In the genomic region with DNA sequence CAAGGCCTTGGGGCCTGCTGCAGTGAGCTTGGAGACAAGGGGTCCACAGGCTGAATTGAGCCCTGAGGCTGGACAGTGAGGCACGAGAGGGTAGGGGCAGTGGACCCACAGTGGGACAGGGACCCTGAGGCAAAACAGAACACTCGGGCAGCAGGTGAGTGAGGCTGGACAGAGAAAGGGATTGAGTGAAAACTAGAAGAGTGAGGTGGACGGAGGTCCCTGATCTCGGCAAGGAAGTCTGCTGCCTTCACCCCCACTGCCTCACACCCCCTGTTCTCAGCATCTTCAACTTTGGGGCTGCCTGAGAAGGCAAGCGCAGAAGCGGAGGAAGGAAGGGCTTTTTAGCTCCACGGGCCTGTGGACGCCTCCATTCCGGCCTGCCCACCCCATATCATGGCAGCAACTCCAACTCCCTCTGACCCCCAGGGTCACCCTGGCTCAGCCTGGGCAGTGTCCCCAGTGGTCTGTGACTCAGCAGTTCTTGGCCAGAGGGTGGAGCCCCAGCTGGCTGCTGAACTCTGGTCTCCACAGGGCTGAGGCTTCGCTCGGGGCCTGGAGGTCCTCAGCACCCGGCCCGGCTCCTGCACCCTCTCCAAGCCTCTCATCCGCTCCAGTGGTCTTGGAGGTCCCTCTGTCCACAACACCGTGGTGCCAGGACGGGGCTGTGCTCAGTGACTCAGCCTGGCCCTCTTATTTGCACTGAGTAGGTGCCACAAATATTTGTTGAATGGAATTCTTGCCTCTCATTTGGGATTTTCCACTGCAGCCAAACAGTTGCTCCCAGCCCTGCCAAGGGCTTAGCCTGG, we compare ENCODE assay signal across 8 cellular contexts.
DNase-seq lines count a peak whose midpoint lies in the region; TF ChIP-seq lines count a peak whose summit lies in the region.

No MANE protein-coding gene starts in this region.

- TF ChIP-seq POLR2A in erythroblast (IDR thresholded peaks at IDR 0.05; ENCODE audit: low read length), result no peak

- peaks cover 13 to 28% (median 14%) of the 10 kb centered on the region in 3 donors for H3K4me1 Mint-ChIP-seq in CD8-positive, alpha-beta memory T cell

- no peaks in the 10 kb centered on the region for H3K9me3 Mint-ChIP-seq in CD8-positive, alpha-beta memory T cell

- peak overlapping the region; percentile 45 for H3K9ac ChIP-seq in NT2/D1 (ENCODE audit: insufficient read length, low read depth)

- POLR2A ChIA-PET in CD8-positive, alpha-beta memory T cell (lab: Charles Lee), result no interaction called here

- H3K4me3 ChIP-seq in CD8-positive, alpha-beta memory T cell (ENCODE audit: low read length), result no peak overlapping the region
- no peak overlapping the region for H3K4me3 ChIP-seq in NT2/D1 (ENCODE audit: insufficient read length, low read depth)
- no peak overlapping the region for H3K4me3 ChIP-seq in neutrophil (ENCODE audit: low read depth in 1 of 2, low read length in 1 of 2)

- H3K4me3 Mint-ChIP-seq in CD8-positive, alpha-beta memory T cell, result no peak overlapping the region

- no peak for TF ChIP-seq CTCF in neutrophil (IDR thresholded peaks at IDR 0.05)

- peaks cover 0 to 1% of the 10 kb centered on the region in 2 donors for H3K27me3 Mint-ChIP-seq in CD8-positive, alpha-beta memory T cell

- CTCF ChIA-PET in CD8-positive, alpha-beta memory T cell (lab: Charles Lee), result no interaction called here

- peak overlapping the region in 6 of 8 donors; percentile 17 to 93 (median 33) for H3K27ac Mint-ChIP-seq in CD8-positive, alpha-beta memory T cell

- no peaks in the 10 kb centered on the region for H3K27me3 ChIP-seq in CD8-positive, alpha-beta memory T cell (ENCODE audit: insufficient read depth, low read length, poor library complexity, severe bottlenecking)
- H3K27me3 ChIP-seq in NT2/D1 (ENCODE audit: insufficient read depth, insufficient read length) (no peaks in the 10 kb centered on the region), neutrophil (no peaks in the 10 kb centered on the region)

- no peaks in the 10 kb centered on the region for H3K36me3 Mint-ChIP-seq in CD8-positive, alpha-beta memory T cell

- peak overlapping the region; percentile 64 for H3K27ac ChIP-seq in CD8-positive, alpha-beta memory T cell (ENCODE audit: low read depth, low read length)
- H3K27ac ChIP-seq in neutrophil, result peak overlapping the region; percentile 92

- H3K36me3 ChIP-seq in CD8-positive, alpha-beta memory T cell (ENCODE audit: insufficient read depth, low read length), result no peaks in the 10 kb centered on the region
- no peaks in the 10 kb centered on the region for H3K36me3 ChIP-seq in NT2/D1 (ENCODE audit: insufficient read depth, insufficient read length, low read length)
- no peaks in the 10 kb centered on the region for H3K36me3 ChIP-seq in neutrophil

- no peak for DNase-seq in CD8-positive, alpha-beta memory T cell
- DNase-seq in NT2/D1 (ENCODE audit: low read depth, low spot score) (no peak), erythroblast (lab: John Stamatoyannopoulos, UW) (peak; percentile 62 to 64), Ammon's horn (ENCODE audit: low spot score) (no peak), NCI-H1417 (lab: John Stamatoyannopoulos, UW) (no peak), Kasumi-1 (lab: John Stamatoyannopoulos, UW) (no peak), NCI-H146 (lab: John Stamatoyannopoulos, UW) (no peak)

- H3K4me1 ChIP-seq in CD8-positive, alpha-beta memory T cell (ENCODE audit: insufficient read depth, low read length), result peaks cover 33% of the 10 kb centered on the region
- H3K4me1 ChIP-seq in NT2/D1 (ENCODE audit: insufficient read depth, insufficient read length) (peaks cover 13% of the 10 kb centered on the region), neutrophil (ENCODE audit: control insufficient read depth in 1 of 2, insufficient read depth in 1 of 2, low read depth in 1 of 2, low read length in 1 of 2) (peaks cover 91% of the 10 kb centered on the region in 2 experiments)

- H3K9me3 ChIP-seq in CD8-positive, alpha-beta memory T cell (ENCODE audit: low read length), result no peaks in the 10 kb centered on the region
- H3K9me3 ChIP-seq in NT2/D1 (ENCODE audit: insufficient read depth, low read length) (no peaks in the 10 kb centered on the region), neutrophil (no peaks in the 10 kb centered on the region)

Comparison
In these comparisons a context has a peak if more than half of its experiments do, and no peak if none do; other contexts are left out.
1. DNase-seq: peak in erythroblast (2 of 2); none in CD8-positive, alpha-beta memory T cell (0 of 5), NT2/D1 (single experiment), Ammon's horn (single experiment), NCI-H1417 (0 of 3), Kasumi-1 (0 of 2) and NCI-H146 (single experiment).